8 cellular contexts compared by ENCODE assay signal in the genomic region with DNA sequence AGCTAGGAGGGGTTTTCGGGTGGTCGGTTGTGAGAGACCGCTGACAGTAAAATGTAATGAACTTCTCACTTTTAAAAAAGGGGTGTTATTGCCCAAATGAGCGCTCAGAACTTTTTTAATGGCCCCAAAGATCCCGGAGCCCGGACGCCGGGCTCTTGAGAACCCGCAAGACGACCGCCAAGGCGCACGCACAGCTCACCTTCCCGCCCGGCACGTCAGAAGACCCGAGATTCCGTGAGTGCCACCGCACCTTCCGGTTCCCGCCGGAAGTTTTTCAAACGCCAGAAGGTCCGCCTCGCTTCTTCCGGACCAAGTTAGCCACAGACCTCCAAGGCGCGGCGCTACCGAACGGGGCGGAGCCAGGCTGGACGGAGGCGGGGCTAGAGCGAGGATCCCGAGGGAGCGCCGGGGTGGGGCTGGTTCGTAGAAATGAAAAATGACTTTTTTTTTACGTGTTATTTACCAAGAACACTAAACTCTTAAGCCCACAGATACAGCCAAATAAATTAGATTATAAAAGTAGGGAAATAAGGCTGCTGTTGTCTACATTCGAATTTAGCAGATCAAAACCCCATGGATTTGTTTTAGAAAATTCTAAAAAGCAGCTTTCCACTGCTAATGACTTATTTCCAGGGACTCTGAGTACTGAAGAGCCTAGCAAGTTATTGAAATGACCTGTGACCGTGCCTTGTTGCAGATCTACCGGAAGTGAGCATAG. TPM values are rescaled to one million over a fixed set of nuclear protein-coding genes. Genes with fewer than 3 reads are reported as not detected.
DNase-seq lines count a peak whose midpoint lies in the region; ATAC-seq, FAIRE-seq and TF ChIP-seq lines count a peak whose summit lies in the region.

A gene with protein sequence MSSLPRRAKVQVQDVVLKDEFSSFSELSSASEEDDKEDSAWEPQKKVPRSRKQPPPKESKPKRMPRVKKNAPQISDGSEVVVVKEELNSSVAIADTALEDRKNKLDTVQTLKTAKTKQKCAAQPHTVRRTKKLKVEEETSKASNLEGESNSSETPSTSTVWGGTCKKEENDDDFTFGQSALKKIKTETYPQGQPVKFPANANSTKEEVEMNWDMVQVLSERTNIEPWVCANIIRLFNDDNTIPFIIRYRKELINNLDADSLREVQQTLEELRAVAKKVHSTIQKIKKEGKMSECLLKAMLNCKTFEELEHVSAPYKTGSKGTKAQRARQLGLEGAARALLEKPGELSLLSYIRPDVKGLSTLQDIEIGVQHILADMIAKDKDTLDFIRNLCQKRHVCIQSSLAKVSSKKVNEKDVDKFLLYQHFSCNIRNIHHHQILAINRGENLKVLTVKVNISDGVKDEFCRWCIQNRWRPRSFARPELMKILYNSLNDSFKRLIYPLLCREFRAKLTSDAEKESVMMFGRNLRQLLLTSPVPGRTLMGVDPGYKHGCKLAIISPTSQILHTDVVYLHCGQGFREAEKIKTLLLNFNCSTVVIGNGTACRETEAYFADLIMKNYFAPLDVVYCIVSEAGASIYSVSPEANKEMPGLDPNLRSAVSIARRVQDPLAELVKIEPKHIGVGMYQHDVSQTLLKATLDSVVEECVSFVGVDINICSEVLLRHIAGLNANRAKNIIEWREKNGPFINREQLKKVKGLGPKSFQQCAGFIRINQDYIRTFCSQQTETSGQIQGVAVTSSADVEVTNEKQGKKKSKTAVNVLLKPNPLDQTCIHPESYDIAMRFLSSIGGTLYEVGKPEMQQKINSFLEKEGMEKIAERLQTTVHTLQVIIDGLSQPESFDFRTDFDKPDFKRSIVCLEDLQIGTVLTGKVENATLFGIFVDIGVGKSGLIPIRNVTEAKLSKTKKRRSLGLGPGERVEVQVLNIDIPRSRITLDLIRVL (minus strand): TSS at position 248 of the 718 bp plus-strand sequence. CDS start 5,826 bp downstream, outside the sequence.

- 1 to 2% methylated on average over 43 of the region's 43 CpGs for WGBS in sigmoid colon, 2 donors

- peak in 1 of 2 donors; percentile 8 for TF ChIP-seq POLR2A in sigmoid colon (IDR thresholded peaks at IDR 0.05)

- no peaks in the 10 kb centered on the region for H3K36me3 Mint-ChIP-seq in brain

- H3K27ac ChIP-seq in 22Rv1: peak within 1 kb of the TSS; percentile 80
- peak within 1 kb of the TSS; percentile 83 to 96 (median 90) for H3K27ac ChIP-seq in sigmoid colon

- peak; percentile 86 for ATAC-seq in GM18520 (IDR thresholded peaks at IDR 0.05; ENCODE audit: unreplicated experiment)
- ATAC-seq in HG03064 (IDR thresholded peaks at IDR 0.05; ENCODE audit: low read depth, unreplicated experiment): peak; percentile 86

- intact Hi-C loops in sigmoid colon (cut with DNase I): no loop called here

- no peaks in the 10 kb centered on the region for H3K9me3 ChIP-seq in sigmoid colon

- no peaks in the 10 kb centered on the region for H3K27me3 ChIP-seq in sigmoid colon

- peak within 1 kb of the TSS; percentile 61 to 82 (median 75) for H3K4me3 ChIP-seq in sigmoid colon

- no peak for TF ChIP-seq EP300 in sigmoid colon (IDR thresholded peaks at IDR 0.05)

- peak within 1 kb of the TSS; percentile 99 to 100 (median 99) for H3K4me3 Mint-ChIP-seq in brain

- peaks cover 0 to 14% (median 10%) of the 10 kb centered on the region in 4 donors for H3K4me1 ChIP-seq in sigmoid colon

- no peaks in the 10 kb centered on the region for H3K9me3 Mint-ChIP-seq in brain

- H3K36me3 ChIP-seq in sigmoid colon: no peaks in the 10 kb centered on the region

- H3K27me3 Mint-ChIP-seq in brain: peaks cover 17% of the 10 kb centered on the region

- DNase-seq in NCI-H2107 treated with DMSO at 0.1 percent for 48 hours (lab: John Stamatoyannopoulos, UW; ENCODE audit: unreplicated experiment) (peak; percentile 87), iPS DF 19.7 (ENCODE audit: low read depth, low spot score) (peak; percentile 90), sigmoid colon (peak; percentile 96)

- H3K4me1 Mint-ChIP-seq in brain: peaks cover 38% of the 10 kb centered on the region

- H3K27ac Mint-ChIP-seq in brain: peak within 1 kb of the TSS; percentile 98 to 99 (median 98)

- peak; percentile 97 for FAIRE-seq in TTC549 (lab: Jason Lieb, UNC)

- no peak for TF ChIP-seq CTCF in 22Rv1 (IDR thresholded peaks at IDR 0.05)
- TF ChIP-seq CTCF in brain (conservative IDR thresholded peaks at IDR 0.05): peak in 1 of 2 experiments; percentile 14
- no peak for TF ChIP-seq CTCF in sigmoid colon (IDR thresholded peaks at IDR 0.05)

RNA-seq across cellular contexts. Expression of the gene that starts here (rescaled TPM):
- polyA plus RNA-seq in brain (ENCODE audit: insufficient read depth, low read depth, low replicate concordance) (5.9 TPM), sigmoid colon (10 to 100 TPM in 1 of 3 donors, 1 to 10 TPM in 2; 9.0 to 16.0 (median 9.8) TPM)
- total RNA-seq in sigmoid colon: 10 to 100 TPM; 13.3 to 31.4 (median 17.6) TPM

Comparison
In these comparisons a context has a peak if more than half of its experiments do, and no peak if none do; other contexts are left out.
1. Peak in every context shown above with its lines: DNase-seq, ATAC-seq, H3K4me3 ChIP-seq and H3K27ac ChIP-seq.